1 cellular context compared by ENCODE assay signal in genomic region chr20:18588554-18589043, GRCh38.
TF ChIP-seq lines count a peak whose summit lies in the region.

No MANE protein-coding gene starts in this region.

TF ChIP-seq in H1, 55 proteins besides CTCF, POLR2A, EP300 and RAD21 (continued from another document):
- TF ChIP-seq RFX5 (IDR thresholded peaks at IDR 0.05; ENCODE audit: borderline replicate concordance, low read depth, low read length) = no peak
- no peak for TF ChIP-seq CEBPB (IDR thresholded peaks at IDR 0.05; ENCODE audit: low read depth, low read length)
- no peak for TF ChIP-seq FOSL1 (IDR thresholded peaks at IDR 0.05; ENCODE audit: insufficient read depth, low read depth, low read length)
